Comparison of ENCODE assay signal across 15 cellular contexts in the genomic region with DNA sequence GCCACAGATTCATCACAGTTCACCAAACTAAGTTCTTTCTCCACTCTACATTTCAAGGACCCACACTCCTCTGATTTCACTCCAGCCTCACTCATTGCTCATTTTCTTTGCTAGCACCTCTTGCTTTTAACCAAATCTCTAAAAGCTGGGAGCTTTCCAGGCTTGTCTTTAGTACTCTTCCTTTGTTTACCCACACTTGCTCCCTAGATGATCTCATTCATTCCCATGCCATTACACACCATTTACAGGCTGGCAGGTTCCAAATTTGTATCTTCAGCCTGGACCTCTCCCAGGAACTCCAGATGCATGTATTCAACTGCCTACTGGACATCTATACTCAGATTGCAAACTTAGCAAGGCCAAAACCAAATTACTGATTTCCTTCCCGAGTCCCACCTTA. TPM values are rescaled to one million over a fixed set of nuclear protein-coding genes. Genes with fewer than 3 reads are reported as not detected.
DNase-seq lines count a peak whose midpoint lies in the region; ATAC-seq, FAIRE-seq and TF ChIP-seq lines count a peak whose summit lies in the region.
"Had no signal": no experiment of that assay in that cellular context is flagged by ENCODE, and none has a peak within 500 bp of the region (broad histone marks: within the 10 kb centered on the region; RNA-seq: fewer than 3 reads in every experiment).

No MANE protein-coding gene starts in this region.

- H3K36me3 ChIP-seq in K562 (ENCODE audit: control insufficient read depth, insufficient read depth, low read length) (peaks cover 21% of the 10 kb centered on the region; the same call in 2 of the 3 replicates), left lung (peaks cover 0 to 17% of the 10 kb centered on the region in 2 donors)

- no TSS peak for BruUV-seq in K562 (replicated peaks; lab: Mats Ljungman, UMichigan)

- TF ChIP-seq RAD21 in K562 (CRISPR knock-in tag; conservative IDR thresholded peaks at IDR 0.05 in 1 of 2, IDR thresholded peaks at IDR 0.05 in 1 of 2) = no peak

- no peaks in the 10 kb centered on the region for H3K9me1 ChIP-seq in K562 (ENCODE audit: control insufficient read depth, insufficient read depth, low read length)

- intact Hi-C loops in K562 (cut with micrococcal nuclease) (no loop called here), left lung (cut with DNase I) (no loop called here)

- H4K20me1 ChIP-seq in K562 (replicated peaks; ENCODE audit: control insufficient read depth, insufficient read depth, low read length) = no peaks in the 10 kb centered on the region

- H3K27ac ChIP-seq in K562 (ENCODE audit: extremely low read depth, low read depth, low read length) = peak overlapping the region; percentile 83
- peak overlapping the region in 1 of 2 donors; percentile 10 for H3K27ac ChIP-seq in left lung

- H3K4me3 ChIP-seq in K562 = no peak overlapping the region
- H3K4me3 ChIP-seq in left lung = no peak overlapping the region

- H3K4me1 Mint-ChIP-seq in activated CD8-positive, alpha-beta T cell treated with anti-CD3 and anti-CD28 coated beads, Interleukin-2, amount 10 ng/mL, durations not matched to agents 7 days and 5 days (ENCODE audit: low read depth) = no peaks in the 10 kb centered on the region

- H3K27ac Mint-ChIP-seq in activated CD8-positive, alpha-beta T cell treated with anti-CD3 and anti-CD28 coated beads, Interleukin-2, amount 10 ng/mL, durations not matched to agents 7 days and 5 days = no peak overlapping the region
- H3K27ac Mint-ChIP-seq: memory B cell; T-helper 1 cell treated with Interleukin-12 subunit alpha and Interleukin-12 subunit beta and Interleukin-4 antibody, amounts not matched to agents 30 μg/mL and 1 μg/mL, for 36 hours had no signal

- TF ChIP-seq CTCF in K562 (IDR thresholded peaks at IDR 0.05 in 2 of 3, conservative IDR thresholded peaks at IDR 0.05 in 1 of 3; ENCODE audit: insufficient read depth in 2 of 3, low read depth in 1 of 3, low read length in 3 of 3) = no peak
- TF ChIP-seq CTCF in left lung (IDR thresholded peaks at IDR 0.05) = no peak

- TF ChIP-seq EP300 in K562 (IDR thresholded peaks at IDR 0.05; ENCODE audit: low read length) = no peak

- no peak for ATAC-seq in K562
- ATAC-seq in left lung = peak; percentile 71
- ATAC-seq in activated CD8-positive, alpha-beta T cell treated with anti-CD3 and anti-CD28 coated beads, Interleukin-2, amount 10 ng/mL, durations not matched to agents 7 days and 5 days = no peak

- TF ChIP-seq POLR2A in K562 (conservative IDR thresholded peaks at IDR 0.05) = no peak

- no peaks in the 10 kb centered on the region for H3K27me3 Mint-ChIP-seq in activated CD8-positive, alpha-beta T cell treated with anti-CD3 and anti-CD28 coated beads, Interleukin-2, amount 10 ng/mL, durations not matched to agents 7 days and 5 days (ENCODE audit: low read depth)
- H3K27me3 Mint-ChIP-seq: memory B cell; stimulated activated naive CD8-positive, alpha-beta T cell treated with anti-CD3 and anti-CD28 coated beads, Interleukin-15, amount 100 ng/mL, for 72 hours had no signal

- no peak overlapping the region; the same call in 1 of the 2 replicates for H3K4me2 ChIP-seq in K562 (ENCODE audit: insufficient read depth, low read length)

- 27% methylated on average over 1 of the region's 1 CpG for WGBS in K562 (ENCODE audit: insufficient coverage, low coverage, missing lambda C conversion rate)

- no peak overlapping the region for H3K4me3 Mint-ChIP-seq in activated CD8-positive, alpha-beta T cell treated with anti-CD3 and anti-CD28 coated beads, Interleukin-2, amount 10 ng/mL, durations not matched to agents 7 days and 5 days
- H3K4me3 Mint-ChIP-seq: memory B cell; stimulated activated naive CD8-positive, alpha-beta T cell treated with anti-CD3 and anti-CD28 coated beads, Interleukin-15, amount 100 ng/mL, for 72 hours; T-helper 1 cell treated with Interleukin-12 subunit alpha and Interleukin-12 subunit beta and Interleukin-4 antibody, amounts not matched to agents 30 μg/mL and 1 μg/mL, for 36 hours had no signal

- DNase-seq in A172 (ENCODE audit: low spot score) (peak; percentile 65), HCEC 1CT (peak; percentile 97), K562 (ENCODE audit: extremely low read depth in 1 of 4, low spot score in 3 of 4) (no peak), left lung (no peak), HTR-8/SVneo (ENCODE audit: insufficient read length, low spot score) (no peak), ecto neural progenitor cell (ENCODE audit: low spot score) (no peak)
- DNase-seq in activated CD8-positive, alpha-beta T cell treated with anti-CD3 and anti-CD28 coated beads, Interleukin-2, amount 10 ng/mL, durations not matched to agents 7 days and 5 days = no peak
- no peak for DNase-seq in stimulated activated CD4-positive, alpha-beta T cell treated with anti-CD3 and anti-CD28 coated beads, Interleukin-4, amount 100 ng/mL, for 24 hours
- DNase-seq: activated T-cell treated with anti-CD3 and anti-CD28 coated beads, Interleukin-2, amount 50 U/mL, for 48 hours; effector CD8-positive, alpha-beta T cell; NCI-H2227 treated with DMSO at 0.1 percent for 48 hours; stimulated activated naive CD8-positive, alpha-beta T cell treated with anti-CD3 and anti-CD28 coated beads, Interleukin-15, amount 100 ng/mL, for 72 hours had no signal

- peaks cover 6% of the 10 kb centered on the region for H3K9me3 ChIP-seq in K562 (replicated peaks; ENCODE audit: control insufficient read depth, insufficient read depth, low read depth, low read length)
- H3K9me3 ChIP-seq in left lung = no peaks in the 10 kb centered on the region

- in situ Hi-C loops in K562 (cut with MboI) = no loop called here

- H3K36me3 Mint-ChIP-seq in activated CD8-positive, alpha-beta T cell treated with anti-CD3 and anti-CD28 coated beads, Interleukin-2, amount 10 ng/mL, durations not matched to agents 7 days and 5 days (ENCODE audit: low read depth) = peaks cover 18% of the 10 kb centered on the region

- H3K9ac ChIP-seq in K562 (ENCODE audit: insufficient read depth in 1 of 2, low read depth in 2 of 2, low read length in 2 of 2) = 0 out of 4 replicates have a peak overlapping the region, but pooled peaks of 1 of the 2 experiments have one; percentile 4

- H3K9me3 Mint-ChIP-seq in activated CD8-positive, alpha-beta T cell treated with anti-CD3 and anti-CD28 coated beads, Interleukin-2, amount 10 ng/mL, durations not matched to agents 7 days and 5 days (ENCODE audit: insufficient read depth) = no peaks in the 10 kb centered on the region
- H3K9me3 Mint-ChIP-seq: T-helper 1 cell treated with Interleukin-12 subunit alpha and Interleukin-12 subunit beta and Interleukin-4 antibody, amounts not matched to agents 30 μg/mL and 1 μg/mL, for 36 hours had no signal

- H3K4me1 ChIP-seq in K562 (replicated peaks in 1 of 2; ENCODE audit: control insufficient read depth in 2 of 2, insufficient read depth in 2 of 2, low read length in 2 of 2) = peaks cover 37 to 57% of the 10 kb centered on the region in 2 experiments
- H3K4me1 ChIP-seq in left lung = no peaks in the 10 kb centered on the region

- no peaks in the 10 kb centered on the region for H3K79me2 ChIP-seq in K562 (ENCODE audit: control insufficient read depth, insufficient read depth, low read length)

- FAIRE-seq in K562 (lab: Jason Lieb, UNC) (no peak), HTR-8/SVneo (lab: Jason Lieb, UNC) (no peak)
- FAIRE-seq: H1 had no signal

- H3K27me3 ChIP-seq in K562 (ENCODE audit: control insufficient read depth in 2 of 2, insufficient read depth in 2 of 2, low read length in 2 of 2) = no peaks in the 10 kb centered on the region
- H3K27me3 ChIP-seq in left lung = no peaks in the 10 kb centered on the region

- no peak overlapping the region for H2AFZ ChIP-seq in K562 (ENCODE audit: low read depth, low read length)

- POLR2A ChIA-PET in K562 (lab: Yijun Ruan, JAX) = interaction anchor here (0.9 to 1.9 kb wide), 3 partner anchors 15 to 107 kb away, joined by 3 to 7 read pairs (median 4); no protein-coding TSS in a partner anchor
- POLR2A ChIA-PET in activated CD8-positive, alpha-beta T cell treated with anti-CD3 and anti-CD28 coated beads, Interleukin-2, amount 10 ng/mL, durations not matched to agents 7 days and 5 days (lab: Charles Lee) = no interaction called here

- CTCF ChIA-PET in K562 (lab: Yijun Ruan, JAX; ENCODE audit: low intra/inter-chr PET ratio) = no interaction called here
- CTCF ChIA-PET in activated CD8-positive, alpha-beta T cell treated with anti-CD3 and anti-CD28 coated beads, Interleukin-2, amount 10 ng/mL, durations not matched to agents 7 days and 5 days (lab: Charles Lee) = interaction anchor here (1.0 to 1.2 kb wide), 2 partner anchors 17 to 347 kb away, joined by 3 to 4 read pairs; partner anchors contain the start of gene MRPS10

RNA-seq across cellular contexts. Expression of gene GUCA1B, which starts 5.3 kb away (rescaled TPM):
- total RNA-seq in A172 (2014; rRNA removed; shearing (Covaris generic)) = not detected in 2 replicates
- total RNA-seq in K562 (2011; cell fraction: chromatin; rRNA removed; ENCODE audit: low replicate concordance) = 3.9 and 6.5 TPM in 2 replicates
- total RNA-seq in K562 (2011; cell fraction: nucleolus; rRNA removed) = 3.2 and 3.3 TPM in 2 replicates
- total RNA-seq in K562 (2011; cell fraction: nucleoplasm; rRNA removed) = 5.9 and 7.7 TPM in 2 replicates
- total RNA-seq in K562 (2014; rRNA removed) = 0.20 and 0.23 TPM in 2 replicates
- total RNA-seq in K562 (2014; rRNA removed; fragmentation: Illumina TruSeq; extraction: Trizol) = 0.69 and 0.77 TPM in 2 replicates
- 0.34 and 0.51 TPM in 2 replicates for total RNA-seq in K562 (2015; rRNA removed; fragmentation: Illumina TruSeq; extraction: Trizol)
- total RNA-seq in K562 (2021) = 0.92 and 0.95 TPM in 2 replicates
- 0.54 and 1.7 TPM in 2 replicates for polyA plus RNA-seq in K562 (2011; rRNA removed)
- 0.19 and 1.4 TPM in 2 replicates for polyA plus RNA-seq in K562 (2011; cell fraction: cytosol; rRNA removed)
- 2.5 and 3.8 TPM in 2 replicates for polyA plus RNA-seq in K562 (2011; cell fraction: nucleus; rRNA removed)
- polyA plus RNA-seq in K562 (2012) = 0.40 and 1.4 TPM in 2 replicates
- polyA plus RNA-seq in K562 (2014; fragmentation: Illumina TruSeq; extraction: Trizol) = 0.43 and 0.48 TPM in 2 replicates
- not detected for polyA plus RNA-seq in K562 (2014; fragmentation: Nextera tagmentation; extraction: Ambion mirVana)
- polyA plus RNA-seq in K562 (2014; rRNA removed) = 0.21 TPM in 1 of 2 replicates, not detected in the other
- polyA minus RNA-seq in K562 (2011; rRNA and poly(A)+ RNA removed) = 0.60 and 1.3 TPM in 2 replicates
- not detected in 2 replicates for polyA minus RNA-seq in K562 (2011; cell fraction: cytosol; rRNA and poly(A)+ RNA removed)
- polyA minus RNA-seq in K562 (2011; cell fraction: nucleus; rRNA and poly(A)+ RNA removed) = 0.54 and 1.7 TPM in 2 replicates
- total RNA-seq in left lung = 1 to 10 TPM in 1 of 2 donors, under 1 TPM in 1; 0.38 to 1.7 TPM
- total RNA-seq in activated CD8-positive, alpha-beta T cell treated with anti-CD3 and anti-CD28 coated beads, Interleukin-2, amount 10 ng/mL, durations not matched to agents 7 days and 5 days = 1 to 10 TPM in 1 of 2 experiments, under 1 TPM in 1; 0.84 to 1.0 TPM

RNA-seq across cellular contexts. Expression of gene MRPS10, which starts 17.6 kb away (rescaled TPM):
- total RNA-seq in A172 (2014; rRNA removed; shearing (Covaris generic)) = 93.5 and 95.1 TPM in 2 replicates
- total RNA-seq in K562 (2011; cell fraction: chromatin; rRNA removed; ENCODE audit: low replicate concordance) = 25.3 and 53.6 TPM in 2 replicates
- total RNA-seq in K562 (2011; cell fraction: nucleolus; rRNA removed) = 17.6 and 18.5 TPM in 2 replicates
- total RNA-seq in K562 (2011; cell fraction: nucleoplasm; rRNA removed) = 37.0 and 65.0 TPM in 2 replicates
- total RNA-seq in K562 (2014; rRNA removed) = 48.6 and 50.3 TPM in 2 replicates
- 93.7 and 106 TPM in 2 replicates for total RNA-seq in K562 (2014; rRNA removed; fragmentation: Illumina TruSeq; extraction: Trizol)
- total RNA-seq in K562 (2015; rRNA removed; fragmentation: Illumina TruSeq; extraction: Trizol) = 72.7 and 78.8 TPM in 2 replicates
- total RNA-seq in K562 (2021) = 51.1 and 53.7 TPM in 2 replicates
- polyA plus RNA-seq in K562 (2011; rRNA removed) = 57.0 and 102 TPM in 2 replicates
- 26.0 and 42.1 TPM in 2 replicates for polyA plus RNA-seq in K562 (2011; cell fraction: cytosol; rRNA removed)
- polyA plus RNA-seq in K562 (2011; cell fraction: nucleus; rRNA removed) = 11.1 and 15.9 TPM in 2 replicates
- polyA plus RNA-seq in K562 (2012) = 55.9 and 63.4 TPM in 2 replicates
- polyA plus RNA-seq in K562 (2014; fragmentation: Illumina TruSeq; extraction: Trizol) = 94.8 and 99.9 TPM in 2 replicates
- polyA plus RNA-seq in K562 (2014; fragmentation: Nextera tagmentation; extraction: Ambion mirVana) = 100 to 1,000 TPM; 126 to 166 TPM
- 65.9 and 86.5 TPM in 2 replicates for polyA plus RNA-seq in K562 (2014; rRNA removed)
- polyA minus RNA-seq in K562 (2011; rRNA and poly(A)+ RNA removed) = 48.2 and 55.1 TPM in 2 replicates
- 13.4 and 24.6 TPM in 2 replicates for polyA minus RNA-seq in K562 (2011; cell fraction: cytosol; rRNA and poly(A)+ RNA removed)
- 8.6 and 17.8 TPM in 2 replicates for polyA minus RNA-seq in K562 (2011; cell fraction: nucleus; rRNA and poly(A)+ RNA removed)
- total RNA-seq in left lung = 10 to 100 TPM; 25.4 to 30.8 TPM
- total RNA-seq in activated CD8-positive, alpha-beta T cell treated with anti-CD3 and anti-CD28 coated beads, Interleukin-2, amount 10 ng/mL, durations not matched to agents 7 days and 5 days = 10 to 100 TPM; 32.6 to 33.8 TPM

RNA-seq across cellular contexts. Expression of gene GUCA1A, which starts 26.9 kb away (rescaled TPM):
- total RNA-seq in A172 (2014; rRNA removed; shearing (Covaris generic)) = not detected in 2 replicates
- total RNA-seq in K562 (2011; cell fraction: chromatin; rRNA removed; ENCODE audit: low replicate concordance) = not detected in 2 replicates
- not detected in 2 replicates for total RNA-seq in K562 (2011; cell fraction: nucleolus; rRNA removed)
- not detected in 2 replicates for total RNA-seq in K562 (2011; cell fraction: nucleoplasm; rRNA removed)
- total RNA-seq in K562 (2014; rRNA removed) = not detected in 2 replicates
- not detected in 2 replicates for total RNA-seq in K562 (2014; rRNA removed; fragmentation: Illumina TruSeq; extraction: Trizol)
- not detected in 2 replicates for total RNA-seq in K562 (2015; rRNA removed; fragmentation: Illumina TruSeq; extraction: Trizol)
- not detected in 2 replicates for total RNA-seq in K562 (2021)
- not detected in 2 replicates for polyA plus RNA-seq in K562 (2011; rRNA removed)
- not detected in 2 replicates for polyA plus RNA-seq in K562 (2011; cell fraction: cytosol; rRNA removed)
- polyA plus RNA-seq in K562 (2011; cell fraction: nucleus; rRNA removed) = not detected in 2 replicates
- polyA plus RNA-seq in K562 (2012) = not detected in 2 replicates
- polyA plus RNA-seq in K562 (2014; fragmentation: Illumina TruSeq; extraction: Trizol) = not detected in 2 replicates
- not detected for polyA plus RNA-seq in K562 (2014; fragmentation: Nextera tagmentation; extraction: Ambion mirVana)
- polyA plus RNA-seq in K562 (2014; rRNA removed) = not detected in 2 replicates
- not detected in 2 replicates for polyA minus RNA-seq in K562 (2011; rRNA and poly(A)+ RNA removed)
- not detected in 2 replicates for polyA minus RNA-seq in K562 (2011; cell fraction: cytosol; rRNA and poly(A)+ RNA removed)
- not detected in 2 replicates for polyA minus RNA-seq in K562 (2011; cell fraction: nucleus; rRNA and poly(A)+ RNA removed)
- total RNA-seq in left lung = under 1 TPM in 1 of 2 donors, not detected in 1; 0.17 TPM
- total RNA-seq in activated CD8-positive, alpha-beta T cell treated with anti-CD3 and anti-CD28 coated beads, Interleukin-2, amount 10 ng/mL, durations not matched to agents 7 days and 5 days = not detected

RNA-seq across cellular contexts. Expression of gene C6orf132, which starts 57.6 kb away (rescaled TPM):
- total RNA-seq in A172 (2014; rRNA removed; shearing (Covaris generic)) = 0.02 TPM in 1 of 2 replicates, not detected in the other
- 1.0 and 1.2 TPM in 2 replicates for total RNA-seq in K562 (2011; cell fraction: chromatin; rRNA removed; ENCODE audit: low replicate concordance)
- 0.53 and 1.0 TPM in 2 replicates for total RNA-seq in K562 (2011; cell fraction: nucleolus; rRNA removed)
- total RNA-seq in K562 (2011; cell fraction: nucleoplasm; rRNA removed) = 1.0 and 2.0 TPM in 2 replicates
- total RNA-seq in K562 (2014; rRNA removed) = 0.14 and 0.20 TPM in 2 replicates
- 0.16 and 0.18 TPM in 2 replicates for total RNA-seq in K562 (2014; rRNA removed; fragmentation: Illumina TruSeq; extraction: Trizol)
- total RNA-seq in K562 (2015; rRNA removed; fragmentation: Illumina TruSeq; extraction: Trizol) = 0.08 and 0.11 TPM in 2 replicates
- total RNA-seq in K562 (2021) = 0.22 and 0.35 TPM in 2 replicates
- polyA plus RNA-seq in K562 (2011; rRNA removed) = 0.20 and 0.21 TPM in 2 replicates
- 0.16 and 0.25 TPM in 2 replicates for polyA plus RNA-seq in K562 (2011; cell fraction: cytosol; rRNA removed)
- polyA plus RNA-seq in K562 (2011; cell fraction: nucleus; rRNA removed) = 0.20 and 0.33 TPM in 2 replicates
- polyA plus RNA-seq in K562 (2012) = 0.21 and 0.35 TPM in 2 replicates
- 0.10 TPM in 2 replicates for polyA plus RNA-seq in K562 (2014; fragmentation: Illumina TruSeq; extraction: Trizol)
- under 1 TPM; 0.06 to 0.08 TPM for polyA plus RNA-seq in K562 (2014; fragmentation: Nextera tagmentation; extraction: Ambion mirVana)
- polyA plus RNA-seq in K562 (2014; rRNA removed) = 0.16 and 0.26 TPM in 2 replicates
- polyA minus RNA-seq in K562 (2011; rRNA and poly(A)+ RNA removed) = 0.51 and 0.67 TPM in 2 replicates
- 0.19 TPM in 1 of 2 replicates, not detected in the other for polyA minus RNA-seq in K562 (2011; cell fraction: cytosol; rRNA and poly(A)+ RNA removed)
- polyA minus RNA-seq in K562 (2011; cell fraction: nucleus; rRNA and poly(A)+ RNA removed) = 0.40 and 0.44 TPM in 2 replicates
- 10 to 100 TPM; 19.6 to 20.3 TPM for total RNA-seq in left lung
- under 1 TPM in 1 of 2 experiments, not detected in 1; 0.03 TPM for total RNA-seq in activated CD8-positive, alpha-beta T cell treated with anti-CD3 and anti-CD28 coated beads, Interleukin-2, amount 10 ng/mL, durations not matched to agents 7 days and 5 days

Comparison
In these comparisons a context has a peak if more than half of its experiments do, and no peak if none do; other contexts are left out.
1. DNase-seq: peak in A172 (single experiment) and HCEC 1CT (single experiment); none in K562 (0 of 4), left lung (0 of 2), activated CD8-positive, alpha-beta T cell treated with anti-CD3 and anti-CD28 coated beads, Interleukin-2, amount 10 ng/mL, durations not matched to agents 7 days and 5 days (single experiment), HTR-8/SVneo (single experiment), ecto neural progenitor cell (single experiment) and stimulated activated CD4-positive, alpha-beta T cell treated with anti-CD3 and anti-CD28 coated beads, Interleukin-4, amount 100 ng/mL, for 24 hours (single experiment).